1 cellular context compared by ENCODE assay signal in the genomic region with DNA sequence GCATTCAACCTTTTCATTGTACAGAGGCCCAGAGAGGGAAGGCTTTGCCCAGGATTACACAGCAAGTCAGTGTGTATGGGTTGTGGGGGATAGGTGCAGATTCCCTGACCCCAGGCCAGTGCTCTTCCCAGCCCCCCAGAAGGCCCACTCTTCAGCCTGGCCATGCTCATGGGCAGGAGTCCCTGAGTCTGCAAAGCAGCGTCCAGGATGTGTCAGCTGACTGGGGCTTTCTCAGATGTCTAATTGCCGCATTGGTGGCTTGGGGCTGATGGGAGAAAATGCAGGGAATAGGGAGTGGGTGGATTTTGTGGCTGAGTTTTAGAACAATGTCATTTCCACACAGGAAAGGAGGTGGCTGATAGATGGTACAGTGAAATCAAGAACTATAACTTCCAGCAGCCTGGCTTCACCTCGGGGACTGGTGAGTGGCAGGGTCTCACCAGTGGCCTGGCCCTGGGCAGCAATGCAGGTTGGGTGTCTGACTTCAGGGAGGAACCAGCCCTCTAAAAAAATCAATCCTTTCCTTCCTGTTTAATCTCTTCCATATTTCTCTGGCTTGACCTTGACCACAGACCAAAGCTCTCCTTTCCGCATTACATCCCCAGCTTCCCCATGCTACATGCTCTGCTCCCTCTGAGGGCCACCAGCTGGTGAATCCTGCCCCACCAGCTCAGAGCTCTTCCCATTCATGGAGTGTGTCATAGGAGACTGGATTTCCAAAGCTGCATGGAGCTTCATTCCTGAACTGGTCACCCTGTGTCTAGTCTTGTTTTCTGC.
TF ChIP-seq lines count a peak whose summit lies in the region.

No MANE protein-coding gene starts in this region.

TF ChIP-seq in IMR-90, 13 proteins besides CTCF, POLR2A, EP300 and RAD21:
- TF ChIP-seq MXI1 (IDR thresholded peaks at IDR 0.05; ENCODE audit: borderline replicate concordance, low read depth, low read length) (no peak), NFE2L2 (IDR thresholded peaks at IDR 0.05; ENCODE audit: low read depth, low read length) (no peak), CEBPB (IDR thresholded peaks at IDR 0.05; ENCODE audit: low read depth, low read length) (no peak), FOS (IDR thresholded peaks at IDR 0.05; ENCODE audit: low read depth, low read length) (no peak), USF2 (IDR thresholded peaks at IDR 0.05; ENCODE audit: low read depth, low read length) (no peak), BHLHE40 (IDR thresholded peaks at IDR 0.05; ENCODE audit: low read depth, low read length) (no peak), MAFK (IDR thresholded peaks at IDR 0.05; ENCODE audit: low read depth, low read length) (no peak), MAZ (IDR thresholded peaks at IDR 0.05; ENCODE audit: borderline replicate concordance, low read depth, low read length) (no peak), SMC3 (IDR thresholded peaks at IDR 0.05; ENCODE audit: low read depth, low read length) (no peak), CHD1 (IDR thresholded peaks at IDR 0.05; ENCODE audit: low read depth, low read length) (no peak), RCOR1 (IDR thresholded peaks at IDR 0.05; ENCODE audit: insufficient replicate concordance, low read length) (no peak), RFX5 (IDR thresholded peaks at IDR 0.05; ENCODE audit: low read depth, low read length) (no peak)
- TF ChIP-seq, protein P1, sequence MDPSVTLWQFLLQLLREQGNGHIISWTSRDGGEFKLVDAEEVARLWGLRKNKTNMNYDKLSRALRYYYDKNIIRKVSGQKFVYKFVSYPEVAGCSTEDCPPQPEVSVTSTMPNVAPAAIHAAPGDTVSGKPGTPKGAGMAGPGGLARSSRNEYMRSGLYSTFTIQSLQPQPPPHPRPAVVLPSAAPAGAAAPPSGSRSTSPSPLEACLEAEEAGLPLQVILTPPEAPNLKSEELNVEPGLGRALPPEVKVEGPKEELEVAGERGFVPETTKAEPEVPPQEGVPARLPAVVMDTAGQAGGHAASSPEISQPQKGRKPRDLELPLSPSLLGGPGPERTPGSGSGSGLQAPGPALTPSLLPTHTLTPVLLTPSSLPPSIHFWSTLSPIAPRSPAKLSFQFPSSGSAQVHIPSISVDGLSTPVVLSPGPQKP (IDR thresholded peaks at IDR 0.05; ENCODE audit: borderline replicate concordance, low read depth, low read length) = no peak
